ENCODE assay signal across 13 cellular contexts in the genomic region with DNA sequence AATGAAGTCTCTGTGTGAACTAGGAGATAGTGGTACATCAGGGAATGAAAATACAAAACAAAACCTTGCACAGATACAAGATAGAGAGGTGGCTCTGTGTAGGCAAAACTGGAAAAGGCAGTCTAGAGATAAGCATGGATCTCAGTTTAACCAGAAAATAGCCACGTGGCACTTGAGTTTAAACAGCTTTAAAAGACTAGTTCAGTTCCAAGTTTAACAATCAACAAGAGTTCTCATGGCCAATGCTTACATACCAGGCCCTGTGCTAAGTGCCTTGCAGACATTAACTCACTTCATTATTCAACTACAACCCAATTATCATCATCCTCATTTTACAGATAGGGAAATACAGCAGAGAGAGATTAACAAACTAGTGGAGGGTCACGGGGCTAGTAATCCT.
DNase-seq lines count a peak whose midpoint lies in the region; ATAC-seq, FAIRE-seq and TF ChIP-seq lines count a peak whose summit lies in the region.
"Had no signal": no experiment of that assay in that cellular context is flagged by ENCODE, and none has a peak within 500 bp of the region (broad histone marks: within the 10 kb centered on the region; RNA-seq: fewer than 3 reads in every experiment).

No MANE protein-coding gene starts in this region.

- no peak for DNase-seq in HepG2 (ENCODE audit: low spot score)
- DNase-seq in right lobe of liver, result no peak
- peak; percentile 45 for DNase-seq in esophagus muscularis mucosa (ENCODE audit: extremely low spot score)
- no peak for DNase-seq in GDM1 (lab: John Stamatoyannopoulos, UW)
- no peak for DNase-seq in SIG-M5 (lab: John Stamatoyannopoulos, UW)
- DNase-seq in foreskin melanocyte, result no peak
- DNase-seq: ACHN; CD4-positive, CD25-positive, alpha-beta regulatory T cell; HCEC 1CT; HFFc6 had no signal

- TF ChIP-seq CTCF in HepG2 (CRISPR knock-in tag; IDR thresholded peaks at IDR 0.05) (no peak), right lobe of liver (IDR thresholded peaks at IDR 0.05) (no peak), esophagus muscularis mucosa (IDR thresholded peaks at IDR 0.05) (no peak), nephron (IDR thresholded peaks at IDR 0.05; ENCODE audit: unreplicated experiment in 3 of 3) (no peak)

- H3K27me3 Mint-ChIP-seq in nephron (ENCODE audit: low read depth), result no peaks in the 10 kb centered on the region
- H3K27me3 Mint-ChIP-seq: CD4-positive, CD25-positive, alpha-beta regulatory T cell had no signal

- no peak overlapping the region for H3K9ac ChIP-seq in HepG2 (ENCODE audit: insufficient read depth, low read depth, low read length)
- H3K9ac ChIP-seq: BLaER1 treated with 17β-estradiol and CSF1 and Interleukin-3, amounts not matched to agents 10 nM and 100 nM had no signal

- H3K27ac ChIP-seq in HepG2 (ENCODE audit: extremely low read length, insufficient read depth, low read length) (no peak overlapping the region), right lobe of liver (no peak overlapping the region), esophagus muscularis mucosa (replicated peaks in 1 of 4) (no peak overlapping the region)
- H3K27ac ChIP-seq: BLaER1 treated with 17β-estradiol and CSF1 and Interleukin-3, amounts not matched to agents 10 nM and 100 nM had no signal

- H3K4me2 ChIP-seq in HepG2 (ENCODE audit: low read depth, low read length), result no peak overlapping the region
- H3K4me2 ChIP-seq: BLaER1 treated with 17β-estradiol and CSF1 and Interleukin-3, amounts not matched to agents 10 nM and 100 nM had no signal

- ATAC-seq in HepG2 (no peak), right lobe of liver (no peak)

- intact Hi-C loops in HepG2 (cut with micrococcal nuclease; ENCODE audit: unreplicated experiment) (no loop called here), right lobe of liver (cut with DNase I) (no loop called here), esophagus muscularis mucosa (cut with DNase I) (no loop called here)

- H3K9me3 Mint-ChIP-seq in nephron, result peaks cover 4% of the 10 kb centered on the region

- no peak for FAIRE-seq in HepG2 (lab: Jason Lieb, UNC)
- FAIRE-seq: GM12891 had no signal

- H4K20me1 ChIP-seq in HepG2 (ENCODE audit: insufficient read depth, low read length), result no peaks in the 10 kb centered on the region
- H4K20me1 ChIP-seq: BLaER1 treated with 17β-estradiol and CSF1 and Interleukin-3, amounts not matched to agents 10 nM and 100 nM had no signal

- TF ChIP-seq RAD21 in HepG2 (CRISPR knock-in tag; IDR thresholded peaks at IDR 0.05), result no peak

- no peak overlapping the region for H2AFZ ChIP-seq in HepG2 (ENCODE audit: low read length)

- TF ChIP-seq POLR2A in HepG2 (IDR thresholded peaks at IDR 0.05; ENCODE audit: insufficient read depth in 1 of 2, low read depth in 2 of 2, low read length in 2 of 2) (no peak), right lobe of liver (IDR thresholded peaks at IDR 0.05) (no peak), esophagus muscularis mucosa (IDR thresholded peaks at IDR 0.05; ENCODE audit: low read depth) (no peak)

- H3K4me3 ChIP-seq in HepG2 (replicated peaks in 1 of 3; ENCODE audit: insufficient read depth in 1 of 3, low read depth in 2 of 3, low read length in 3 of 3) (no peak overlapping the region), right lobe of liver (no peak overlapping the region), esophagus muscularis mucosa (no peak overlapping the region)
- H3K4me3 ChIP-seq: BLaER1 treated with 17β-estradiol and CSF1 and Interleukin-3, amounts not matched to agents 10 nM and 100 nM had no signal

- TF ChIP-seq EP300 in HepG2 (IDR thresholded peaks at IDR 0.05; ENCODE audit: low read depth in 2 of 2, low read length in 2 of 2), result no peak
- TF ChIP-seq EP300 in HepG2 (CRISPR knock-in tag; IDR thresholded peaks at IDR 0.05; ENCODE audit: borderline replicate concordance), result no peak
- TF ChIP-seq EP300 in esophagus muscularis mucosa (IDR thresholded peaks at IDR 0.05), result no peak

- 2% methylated on average over 2 of the region's 2 CpGs for WGBS in HepG2 (ENCODE audit: low lambda C conversion rate)
- WGBS in right lobe of liver (ENCODE audit: insufficient coverage, low coverage, low lambda C conversion rate, missing lambda C conversion rate), result 42% methylated on average over 2 of the region's 2 CpGs
- WGBS in esophagus muscularis mucosa, result 51% methylated on average over 2 of the region's 2 CpGs

- H3K27ac Mint-ChIP-seq in nephron, result peak overlapping the region in 2 of 3 experiments; percentile 15 to 17
- H3K27ac Mint-ChIP-seq: CD4-positive, CD25-positive, alpha-beta regulatory T cell; HFFc6 had no signal

- in situ Hi-C loops in HepG2 (cut with HindIII; ENCODE audit: extremely low pct_ligation_motif_present, low pct_unique_long_range_greater_than_20kb), result no loop called here

- H3K4me1 ChIP-seq in HepG2 (ENCODE audit: insufficient read depth, low read length) (no peaks in the 10 kb centered on the region), right lobe of liver (no peaks in the 10 kb centered on the region), esophagus muscularis mucosa (peaks cover 0 to 9% (median 0%) of the 10 kb centered on the region in 4 donors)
- H3K4me1 ChIP-seq: BLaER1 treated with 17β-estradiol and CSF1 and Interleukin-3, amounts not matched to agents 10 nM and 100 nM had no signal

- H3K36me3 Mint-ChIP-seq in nephron (ENCODE audit: low read depth), result no peaks in the 10 kb centered on the region
- H3K36me3 Mint-ChIP-seq: CD4-positive, CD25-positive, alpha-beta regulatory T cell had no signal

- no peaks in the 10 kb centered on the region for H3K9me3 ChIP-seq in HepG2 (ENCODE audit: low read length)
- H3K9me3 ChIP-seq in right lobe of liver, result no peaks in the 10 kb centered on the region
- no peaks in the 10 kb centered on the region for H3K9me3 ChIP-seq in esophagus muscularis mucosa
- H3K9me3 ChIP-seq: BLaER1 treated with 17β-estradiol and CSF1 and Interleukin-3, amounts not matched to agents 10 nM and 100 nM had no signal

- H3K36me3 ChIP-seq in HepG2 (replicated peaks in 1 of 2; ENCODE audit: control insufficient read depth in 1 of 2, insufficient read depth in 2 of 2, low read length in 2 of 2) (no peaks in the 10 kb centered on the region), right lobe of liver (no peaks in the 10 kb centered on the region), esophagus muscularis mucosa (no peaks in the 10 kb centered on the region)
- H3K36me3 ChIP-seq: BLaER1 treated with 17β-estradiol and CSF1 and Interleukin-3, amounts not matched to agents 10 nM and 100 nM had no signal

- no TSS peak for BruUV-seq in HepG2 (replicated peaks; lab: Mats Ljungman, UMichigan)

- H3K4me3 Mint-ChIP-seq in nephron, result no peak overlapping the region
- H3K4me3 Mint-ChIP-seq: CD4-positive, CD25-positive, alpha-beta regulatory T cell; HFFc6 had no signal

- H3K27me3 ChIP-seq in HepG2 (ENCODE audit: control insufficient read depth in 1 of 2, insufficient read depth in 2 of 2, low read length in 2 of 2), result no peaks in the 10 kb centered on the region; a peak in 1 of 5 replicates
- H3K27me3 ChIP-seq in right lobe of liver, result no peaks in the 10 kb centered on the region
- H3K27me3 ChIP-seq in esophagus muscularis mucosa, result no peaks in the 10 kb centered on the region
- H3K27me3 ChIP-seq: BLaER1 treated with 17β-estradiol and CSF1 and Interleukin-3, amounts not matched to agents 10 nM and 100 nM had no signal

- POLR2A ChIA-PET in HepG2 (lab: Yijun Ruan, JAX), result no interaction called here

- peaks cover 5% of the 10 kb centered on the region for H3K4me1 Mint-ChIP-seq in nephron
- H3K4me1 Mint-ChIP-seq: CD4-positive, CD25-positive, alpha-beta regulatory T cell had no signal

- H3K79me2 ChIP-seq in HepG2 (ENCODE audit: insufficient read depth, low read length), result no peaks in the 10 kb centered on the region

- CTCF ChIA-PET in HepG2 (lab: Yijun Ruan, JAX; ENCODE audit: low intra/inter-chr PET ratio, low total read pairs), result no interaction called here

TF ChIP-seq in HepG2, 621 proteins besides CTCF, POLR2A, EP300 and RAD21:
- TF ChIP-seq, protein P1, sequence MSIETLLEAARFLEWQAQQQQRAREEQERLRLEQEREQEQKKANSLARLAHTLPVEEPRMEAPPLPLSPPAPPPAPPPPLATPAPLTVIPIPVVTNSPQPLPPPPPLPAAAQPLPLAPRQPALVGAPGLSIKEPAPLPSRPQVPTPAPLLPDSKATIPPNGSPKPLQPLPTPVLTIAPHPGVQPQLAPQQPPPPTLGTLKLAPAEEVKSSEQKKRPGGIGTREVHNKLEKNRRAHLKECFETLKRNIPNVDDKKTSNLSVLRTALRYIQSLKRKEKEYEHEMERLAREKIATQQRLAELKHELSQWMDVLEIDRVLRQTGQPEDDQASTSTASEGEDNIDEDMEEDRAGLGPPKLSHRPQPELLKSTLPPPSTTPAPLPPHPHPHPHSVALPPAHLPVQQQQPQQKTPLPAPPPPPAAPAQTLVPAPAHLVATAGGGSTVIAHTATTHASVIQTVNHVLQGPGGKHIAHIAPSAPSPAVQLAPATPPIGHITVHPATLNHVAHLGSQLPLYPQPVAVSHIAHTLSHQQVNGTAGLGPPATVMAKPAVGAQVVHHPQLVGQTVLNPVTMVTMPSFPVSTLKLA (IDR thresholded peaks at IDR 0.05), result peak; percentile 70
- TF ChIP-seq, protein P2, sequence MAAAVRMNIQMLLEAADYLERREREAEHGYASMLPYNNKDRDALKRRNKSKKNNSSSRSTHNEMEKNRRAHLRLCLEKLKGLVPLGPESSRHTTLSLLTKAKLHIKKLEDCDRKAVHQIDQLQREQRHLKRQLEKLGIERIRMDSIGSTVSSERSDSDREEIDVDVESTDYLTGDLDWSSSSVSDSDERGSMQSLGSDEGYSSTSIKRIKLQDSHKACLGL (CRISPR knock-in tag; IDR thresholded peaks at IDR 0.05), result no peak
- no peak for TF ChIP-seq RARA (CRISPR knock-in tag; IDR thresholded peaks at IDR 0.05)
